ENCODE assay signal across 2 cellular contexts in genomic region chrX:17585006-17585405, GRCh38.
TF ChIP-seq lines count a peak whose summit lies in the region.

No MANE protein-coding gene starts in this region.

TF ChIP-seq in SK-N-SH, 30 proteins besides CTCF, POLR2A, EP300 and RAD21 (continued from another document):
- TF ChIP-seq, protein P1, sequence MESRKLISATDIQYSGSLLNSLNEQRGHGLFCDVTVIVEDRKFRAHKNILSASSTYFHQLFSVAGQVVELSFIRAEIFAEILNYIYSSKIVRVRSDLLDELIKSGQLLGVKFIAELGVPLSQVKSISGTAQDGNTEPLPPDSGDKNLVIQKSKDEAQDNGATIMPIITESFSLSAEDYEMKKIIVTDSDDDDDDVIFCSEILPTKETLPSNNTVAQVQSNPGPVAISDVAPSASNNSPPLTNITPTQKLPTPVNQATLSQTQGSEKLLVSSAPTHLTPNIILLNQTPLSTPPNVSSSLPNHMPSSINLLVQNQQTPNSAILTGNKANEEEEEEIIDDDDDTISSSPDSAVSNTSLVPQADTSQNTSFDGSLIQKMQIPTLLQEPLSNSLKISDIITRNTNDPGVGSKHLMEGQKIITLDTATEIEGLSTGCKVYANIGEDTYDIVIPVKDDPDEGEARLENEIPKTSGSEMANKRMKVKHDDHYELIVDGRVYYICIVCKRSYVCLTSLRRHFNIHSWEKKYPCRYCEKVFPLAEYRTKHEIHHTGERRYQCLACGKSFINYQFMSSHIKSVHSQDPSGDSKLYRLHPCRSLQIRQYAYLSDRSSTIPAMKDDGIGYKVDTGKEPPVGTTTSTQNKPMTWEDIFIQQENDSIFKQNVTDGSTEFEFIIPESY (IDR thresholded peaks at IDR 0.05; ENCODE audit: borderline replicate concordance, low read depth): no peak
- TF ChIP-seq, protein P2, sequence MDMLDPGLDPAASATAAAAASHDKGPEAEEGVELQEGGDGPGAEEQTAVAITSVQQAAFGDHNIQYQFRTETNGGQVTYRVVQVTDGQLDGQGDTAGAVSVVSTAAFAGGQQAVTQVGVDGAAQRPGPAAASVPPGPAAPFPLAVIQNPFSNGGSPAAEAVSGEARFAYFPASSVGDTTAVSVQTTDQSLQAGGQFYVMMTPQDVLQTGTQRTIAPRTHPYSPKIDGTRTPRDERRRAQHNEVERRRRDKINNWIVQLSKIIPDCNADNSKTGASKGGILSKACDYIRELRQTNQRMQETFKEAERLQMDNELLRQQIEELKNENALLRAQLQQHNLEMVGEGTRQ (IDR thresholded peaks at IDR 0.05; ENCODE audit: borderline replicate concordance, low read depth, low read length): no peak

TF ChIP-seq in SK-N-SH treated with all-trans-retinoic acid at 6 μM for 48 hours, 23 proteins besides CTCF, POLR2A, EP300 and RAD21 (continued from another document):
- TF ChIP-seq POU6F1 (CRISPR knock-in tag; IDR thresholded peaks at IDR 0.05; ENCODE audit: borderline replicate concordance, low read depth) (no peak), ZNF8 (CRISPR knock-in tag; IDR thresholded peaks at IDR 0.05) (no peak)
